In the genomic region with DNA sequence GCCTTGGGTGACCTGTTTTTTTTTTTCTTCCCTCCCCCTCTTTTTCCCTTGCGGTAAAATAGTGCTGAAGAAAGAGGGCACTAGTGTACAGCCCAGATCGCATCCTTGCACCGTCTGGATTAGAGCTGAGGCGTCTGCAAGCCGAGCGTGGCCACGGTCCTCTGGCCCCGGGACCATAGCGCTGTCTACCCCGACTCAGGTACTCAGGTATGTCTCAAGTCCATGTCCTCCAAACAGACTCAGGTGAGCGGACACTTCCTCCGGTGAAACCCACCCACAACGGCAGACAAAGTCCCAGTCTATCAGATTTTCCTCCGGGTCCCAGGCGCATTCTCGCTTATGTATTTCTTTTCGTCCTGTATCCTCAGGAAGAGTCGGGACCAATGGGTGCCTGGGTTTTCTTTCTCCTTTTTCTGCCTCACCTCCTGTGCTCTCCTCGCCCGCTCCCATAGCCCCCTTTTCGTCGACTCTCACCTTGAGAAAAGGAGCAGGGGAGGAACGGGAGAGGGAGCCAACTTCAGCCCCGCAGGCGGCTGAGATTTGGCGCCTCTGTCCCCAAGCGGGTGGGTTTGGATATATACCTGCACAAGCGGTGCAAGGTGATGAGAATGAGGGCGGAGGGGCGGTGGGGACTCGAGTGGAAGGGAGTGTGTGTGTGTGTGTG, we compare ENCODE assay signal across 13 cellular contexts. TPM values are rescaled to one million over a fixed set of nuclear protein-coding genes. Genes with fewer than 3 reads are reported as not detected.
DNase-seq lines count a peak whose midpoint lies in the region; ATAC-seq, FAIRE-seq and TF ChIP-seq lines count a peak whose summit lies in the region.
"Had no signal": no experiment of that assay in that cellular context is flagged by ENCODE, and none has a peak within 500 bp of the region (broad histone marks: within the 10 kb centered on the region; RNA-seq: fewer than 3 reads in every experiment).

No MANE protein-coding gene starts in this region.

- H3K9me3 ChIP-seq in iPS-18c (ENCODE audit: control insufficient read depth, insufficient read depth, low read length) (no peaks in the 10 kb centered on the region), sigmoid colon (no peaks in the 10 kb centered on the region), Caco-2 (no peaks in the 10 kb centered on the region)
- H3K9me3 ChIP-seq: mucosa of descending colon, thyroid gland had no signal

- peaks cover 19% of the 10 kb centered on the region for H3K4me1 Mint-ChIP-seq in stimulated activated naive CD8-positive, alpha-beta T cell treated with anti-CD3 and anti-CD28 coated beads, Interleukin-15, amount 100 ng/mL, for 72 hours
- H3K4me1 Mint-ChIP-seq in Caco-2 (ENCODE audit: low read depth, unreplicated experiment): no peaks in the 10 kb centered on the region

- H3K27ac Mint-ChIP-seq in stimulated activated naive CD8-positive, alpha-beta T cell treated with anti-CD3 and anti-CD28 coated beads, Interleukin-15, amount 100 ng/mL, for 72 hours: no peak overlapping the region
- no peak overlapping the region for H3K27ac Mint-ChIP-seq in Caco-2 (ENCODE audit: unreplicated experiment)

- H3K4me3 Mint-ChIP-seq in stimulated activated naive CD8-positive, alpha-beta T cell treated with anti-CD3 and anti-CD28 coated beads, Interleukin-15, amount 100 ng/mL, for 72 hours: peak overlapping the region in 1 of 2 donors; percentile 15
- no peak overlapping the region for H3K4me3 Mint-ChIP-seq in Caco-2 (ENCODE audit: unreplicated experiment)

- H3K4me3 ChIP-seq in iPS-18c (ENCODE audit: insufficient read depth, low read depth, low read length): peak overlapping the region; percentile 74
- H3K4me3 ChIP-seq in sigmoid colon: no peak overlapping the region
- no peak overlapping the region for H3K4me3 ChIP-seq in Caco-2 (ENCODE audit: low read depth, low read length)
- H3K4me3 ChIP-seq: mucosa of descending colon, thyroid gland had no signal

- peak; percentile 40 for ATAC-seq in stimulated activated naive CD8-positive, alpha-beta T cell treated with anti-CD3 and anti-CD28 coated beads, Interleukin-15, amount 100 ng/mL, for 72 hours
- ATAC-seq in stimulated activated naive CD8-positive, alpha-beta T cell treated with anti-CD3 and anti-CD28 coated beads, Interleukin-15, Interleukin-2, amounts not matched to agents 100 U/mL and 50 U/mL, for 24 hours: no peak

- intact Hi-C loops in sigmoid colon (cut with DNase I): no loop called here
- intact Hi-C loops in Caco-2 (cut with micrococcal nuclease; ENCODE audit: unreplicated experiment): no loop called here

- WGBS in sigmoid colon, 2 donors: 9 to 21% methylated on average over 31 of the region's 31 CpGs

- no peak for TF ChIP-seq CTCF in sigmoid colon (IDR thresholded peaks at IDR 0.05)
- no peak for TF ChIP-seq CTCF in Caco-2 (IDR thresholded peaks at IDR 0.05; ENCODE audit: insufficient read depth in 1 of 2, low read depth in 1 of 2, low read length in 1 of 2, severe bottlenecking in 1 of 2, unreplicated experiment in 1 of 2)

- TF ChIP-seq POLR2A in sigmoid colon (IDR thresholded peaks at IDR 0.05): no peak

- no peak for FAIRE-seq in urothelium cell line (lab: Jason Lieb, UNC)

- POLR2A ChIA-PET in Caco-2 (lab: Charles Lee): no interaction called here

- H3K27ac ChIP-seq in sigmoid colon: no peak overlapping the region
- H3K27ac ChIP-seq: thyroid gland had no signal

- DNase-seq in stimulated activated naive CD8-positive, alpha-beta T cell treated with anti-CD3 and anti-CD28 coated beads, Interleukin-15, amount 100 ng/mL, for 72 hours: peak in 1 of 2 donors; percentile 7
- DNase-seq in stimulated activated naive CD8-positive, alpha-beta T cell treated with anti-CD3 and anti-CD28 coated beads, Interleukin-15, Interleukin-2, amounts not matched to agents 100 U/mL and 50 U/mL, for 24 hours: no peak
- peak; percentile 60 for DNase-seq in SK-N-DZ (ENCODE audit: low spot score)
- DNase-seq in urothelium cell line (ENCODE audit: low spot score): peak; percentile 18
- no peak for DNase-seq in SIG-M5 (lab: John Stamatoyannopoulos, UW)
- DNase-seq in sigmoid colon: no peak
- DNase-seq in Caco-2: no peak

- no peak for TF ChIP-seq EP300 in sigmoid colon (IDR thresholded peaks at IDR 0.05)

- H3K9me3 Mint-ChIP-seq in stimulated activated naive CD8-positive, alpha-beta T cell treated with anti-CD3 and anti-CD28 coated beads, Interleukin-15, amount 100 ng/mL, for 72 hours: peaks cover 0 to 4% of the 10 kb centered on the region in 2 donors
- no peaks in the 10 kb centered on the region for H3K9me3 Mint-ChIP-seq in Caco-2 (ENCODE audit: unreplicated experiment)

- peaks cover 74% of the 10 kb centered on the region for H3K27me3 Mint-ChIP-seq in stimulated activated naive CD8-positive, alpha-beta T cell treated with anti-CD3 and anti-CD28 coated beads, Interleukin-15, amount 100 ng/mL, for 72 hours
- H3K27me3 Mint-ChIP-seq in Caco-2 (ENCODE audit: insufficient read depth, unreplicated experiment): peaks cover 9% of the 10 kb centered on the region

- peaks cover 10 to 43% (median 28%) of the 10 kb centered on the region in 3 donors for H3K27me3 ChIP-seq in sigmoid colon
- H3K27me3 ChIP-seq in Caco-2 (replicated peaks; ENCODE audit: control insufficient read depth, insufficient read depth, low read length): no peaks in the 10 kb centered on the region

- no peaks in the 10 kb centered on the region for H3K36me3 Mint-ChIP-seq in Caco-2 (ENCODE audit: insufficient read depth, unreplicated experiment)
- H3K36me3 Mint-ChIP-seq: CD4-positive, alpha-beta memory T cell had no signal

- H3K4me1 ChIP-seq in sigmoid colon (no peaks in the 10 kb centered on the region), Caco-2 (no peaks in the 10 kb centered on the region)
- H3K4me1 ChIP-seq: thyroid gland had no signal

- BruUV-seq in Caco-2 (replicated peaks; lab: Mats Ljungman, UMichigan): no TSS peak

- CTCF ChIA-PET in Caco-2 (lab: Charles Lee): no interaction called here

- H3K36me3 ChIP-seq in sigmoid colon: no peaks in the 10 kb centered on the region
- no peaks in the 10 kb centered on the region for H3K36me3 ChIP-seq in Caco-2 (ENCODE audit: control insufficient read depth, insufficient read depth, low read length)
- H3K36me3 ChIP-seq: thyroid gland had no signal

RNA-seq across cellular contexts. Expression of gene GRM1, which starts 1.1 kb away (rescaled TPM):
- polyA plus RNA-seq in SK-N-DZ (2014; cell fraction: cytosol; rRNA removed): 0.08 and 0.23 TPM in 2 replicates
- 0.46 TPM in 1 of 2 replicates, not detected in the other for polyA plus RNA-seq in SK-N-DZ (2014; cell fraction: nucleus; rRNA removed)
- under 1 TPM in 2 of 4 donors, not detected in 2; under 0.01 to 0.36 TPM for total RNA-seq in sigmoid colon
- under 1 TPM in 1 of 3 donors, not detected in 2; 0.03 TPM for polyA plus RNA-seq in sigmoid colon
- not detected in 2 replicates for total RNA-seq in Caco-2 (2022)
- total RNA-seq: CD4-positive, alpha-beta memory T cell; HT1080 had no signal
- polyA plus RNA-seq: CD4-positive, alpha-beta memory T cell; fibroblast of lung had no signal

Comparison
In these comparisons a context has a peak if more than half of its experiments do, and no peak if none do; other contexts are left out.
1. DNase-seq: peak in SK-N-DZ (single experiment) and urothelium cell line (single experiment); none in stimulated activated naive CD8-positive, alpha-beta T cell treated with anti-CD3 and anti-CD28 coated beads, Interleukin-15, Interleukin-2, amounts not matched to agents 100 U/mL and 50 U/mL, for 24 hours (single experiment), SIG-M5 (single experiment), sigmoid colon (single experiment) and Caco-2 (0 of 2).